ENCODE assay signal across 20 cellular contexts in genomic region chr1:38488162-38488898, GRCh38.
DNase-seq lines count a peak whose midpoint lies in the region; ATAC-seq, FAIRE-seq and TF ChIP-seq lines count a peak whose summit lies in the region.
"Had no signal": no experiment of that assay in that cellular context is flagged by ENCODE, and none has a peak within 500 bp of the region (broad histone marks: within the 10 kb centered on the region; RNA-seq: fewer than 3 reads in every experiment).

No MANE protein-coding gene starts in this region.

- no peak overlapping the region for H3K23ac ChIP-seq in neuronal stem cell (ENCODE audit: low read depth, low read length, poor library complexity)

- no peaks in the 10 kb centered on the region for H3K79me2 ChIP-seq in HepG2 (ENCODE audit: insufficient read depth, low read length)
- no peaks in the 10 kb centered on the region for H3K79me2 ChIP-seq in neural progenitor cell (ENCODE audit: low read depth)

- H3K4me1 ChIP-seq in HepG2 (ENCODE audit: insufficient read depth, low read length): no peaks in the 10 kb centered on the region
- no peaks in the 10 kb centered on the region for H3K4me1 ChIP-seq in right lobe of liver
- peaks cover 24 to 28% of the 10 kb centered on the region in 2 donors for H3K4me1 ChIP-seq in neuronal stem cell (ENCODE audit: control insufficient read depth in 2 of 2, insufficient read depth in 1 of 2, low read depth in 1 of 2, low read length in 2 of 2)
- H3K4me1 ChIP-seq in neural progenitor cell: peaks cover 43% of the 10 kb centered on the region
- H3K4me1 ChIP-seq: BE2C had no signal

- H2AK5ac ChIP-seq in neuronal stem cell (ENCODE audit: low read depth, low read length): no peak overlapping the region

- 33% methylated on average over 5 of the region's 6 CpGs for WGBS in HepG2 (ENCODE audit: low lambda C conversion rate)
- 75% methylated on average over 4 of the region's 6 CpGs for WGBS in right lobe of liver (ENCODE audit: insufficient coverage, low coverage, low lambda C conversion rate, missing lambda C conversion rate)
- WGBS in neuronal stem cell (ENCODE audit: extremely low coverage in 2 of 2, insufficient read length in 2 of 2, insufficient replicate concordance in 1 of 2), 2 donors: no CpG with 5 or more reads among the region's 6 CpGs

- DNase-seq in HepG2 (ENCODE audit: low spot score): no peak
- DNase-seq in right lobe of liver: no peak
- DNase-seq in ecto neural progenitor cell (ENCODE audit: low spot score): peak; percentile 18
- no peak for DNase-seq in neuronal stem cell (ENCODE audit: low spot score)
- no peak for DNase-seq in neural progenitor cell (ENCODE audit: low spot score)
- DNase-seq in UCSD-AML1 (lab: John Stamatoyannopoulos, UW; ENCODE audit: unreplicated experiment): no peak
- no peak for DNase-seq in activated effector memory CD4-positive, alpha-beta T cell treated with anti-CD3 and anti-CD28 coated beads, Interleukin-2, amount 50 U/mL, for 16 hours
- DNase-seq: 8988T; BE2C; C1 segment of cervical spinal cord; CD4-positive, CD25-positive, alpha-beta regulatory T cell; CD8-positive, alpha-beta memory T cell; COR-L47; DMS 273 treated with DMSO at 0.1 percent for 48 hours; DMS53; DND-41; EL had no signal

- H3K9ac ChIP-seq in HepG2 (ENCODE audit: insufficient read depth, low read depth, low read length) (no peak overlapping the region), neuronal stem cell (ENCODE audit: low read depth, low read length, poor library complexity) (no peak overlapping the region), neural progenitor cell (no peak overlapping the region)

- H3K4me2 ChIP-seq in HepG2 (ENCODE audit: low read depth, low read length): no peak overlapping the region
- no peak overlapping the region for H3K4me2 ChIP-seq in neuronal stem cell (ENCODE audit: insufficient read depth, low read length, poor library complexity, severe bottlenecking)
- H3K4me2 ChIP-seq in neural progenitor cell: no peak overlapping the region
- H3K4me2 ChIP-seq: GM23338 had no signal

- in situ Hi-C loops in HepG2 (cut with HindIII; ENCODE audit: extremely low pct_ligation_motif_present, low pct_unique_long_range_greater_than_20kb): no loop called here

- no peak overlapping the region for H2BK12ac ChIP-seq in neuronal stem cell (ENCODE audit: low read length)

- H4K20me1 ChIP-seq in HepG2 (ENCODE audit: insufficient read depth, low read length) (no peaks in the 10 kb centered on the region), neural progenitor cell (ENCODE audit: low read depth) (no peaks in the 10 kb centered on the region)

- no peaks in the 10 kb centered on the region for H3K9me3 Mint-ChIP-seq in neural progenitor cell
- H3K9me3 Mint-ChIP-seq: CD4-positive, CD25-positive, alpha-beta regulatory T cell; CD8-positive, alpha-beta memory T cell had no signal

- no peak overlapping the region for H3K27ac ChIP-seq in HepG2 (ENCODE audit: extremely low read length, insufficient read depth, low read length)
- no peak overlapping the region for H3K27ac ChIP-seq in right lobe of liver
- H3K27ac ChIP-seq in neuronal stem cell (replicated peaks; ENCODE audit: low read length): no peak overlapping the region
- no peak overlapping the region for H3K27ac ChIP-seq in neural progenitor cell

- peaks cover 52% of the 10 kb centered on the region for H3K4me1 Mint-ChIP-seq in neural progenitor cell
- H3K4me1 Mint-ChIP-seq: CD8-positive, alpha-beta memory T cell had no signal

- TF ChIP-seq POLR2A in HepG2 (IDR thresholded peaks at IDR 0.05; ENCODE audit: insufficient read depth in 1 of 2, low read depth in 2 of 2, low read length in 2 of 2) (no peak), right lobe of liver (IDR thresholded peaks at IDR 0.05) (no peak)

- no TSS peak for BruUV-seq in HepG2 (replicated peaks; lab: Mats Ljungman, UMichigan)

- H3K14ac ChIP-seq in neuronal stem cell (ENCODE audit: low read length): no peak overlapping the region

- H2BK120ac ChIP-seq in neuronal stem cell (ENCODE audit: low read depth, low read length): no peak overlapping the region

- no peak overlapping the region for H2BK5ac ChIP-seq in neuronal stem cell (ENCODE audit: low read length)

- H3K36me3 ChIP-seq in HepG2 (replicated peaks in 1 of 2; ENCODE audit: control insufficient read depth in 1 of 2, insufficient read depth in 2 of 2, low read length in 2 of 2): no peaks in the 10 kb centered on the region
- no peaks in the 10 kb centered on the region for H3K36me3 ChIP-seq in right lobe of liver
- H3K36me3 ChIP-seq in neuronal stem cell (replicated peaks in 1 of 2; ENCODE audit: control insufficient read depth in 2 of 2, insufficient read depth in 2 of 2, low read length in 2 of 2): no peaks in the 10 kb centered on the region
- H3K36me3 ChIP-seq in neural progenitor cell: no peaks in the 10 kb centered on the region
- H3K36me3 ChIP-seq: BE2C had no signal

- peaks cover 2% of the 10 kb centered on the region for H3K36me3 Mint-ChIP-seq in neural progenitor cell
- H3K36me3 Mint-ChIP-seq: CD4-positive, CD25-positive, alpha-beta regulatory T cell; CD8-positive, alpha-beta memory T cell had no signal

- H4K8ac ChIP-seq in neuronal stem cell (ENCODE audit: low read depth, low read length): peak overlapping the region; percentile 70

- H3K9me3 ChIP-seq in HepG2 (ENCODE audit: low read length) (no peaks in the 10 kb centered on the region), right lobe of liver (no peaks in the 10 kb centered on the region), neuronal stem cell (replicated peaks in 1 of 2; ENCODE audit: control insufficient read depth in 2 of 2, insufficient read depth in 1 of 2, low read depth in 1 of 2, low read length in 2 of 2) (peaks cover 0 to 10% of the 10 kb centered on the region in 2 donors), neural progenitor cell (ENCODE audit: low read depth) (no peaks in the 10 kb centered on the region)
- H3K9me3 ChIP-seq: BE2C had no signal

- intact Hi-C loops in HepG2 (cut with micrococcal nuclease; ENCODE audit: unreplicated experiment): no loop called here
- intact Hi-C loops in right lobe of liver (cut with DNase I): no loop called here

- no peak overlapping the region for H3K27ac Mint-ChIP-seq in neural progenitor cell
- H3K27ac Mint-ChIP-seq: CD4-positive, CD25-positive, alpha-beta regulatory T cell; CD8-positive, alpha-beta memory T cell; GM23338 had no signal

- FAIRE-seq in HepG2 (lab: Jason Lieb, UNC): no peak
- FAIRE-seq: GM12891 had no signal

- H3K27me3 Mint-ChIP-seq in neural progenitor cell (ENCODE audit: insufficient read depth, low read depth): peaks cover 7% of the 10 kb centered on the region

- POLR2A ChIA-PET in HepG2 (lab: Yijun Ruan, JAX): no interaction called here

- H2AFZ ChIP-seq in HepG2 (ENCODE audit: low read length) (no peak overlapping the region), neuronal stem cell (ENCODE audit: low read length) (no peak overlapping the region), neural progenitor cell (replicated peaks) (no peak overlapping the region)

- TF ChIP-seq CTCF in HepG2 (CRISPR knock-in tag; IDR thresholded peaks at IDR 0.05) (no peak), right lobe of liver (IDR thresholded peaks at IDR 0.05) (no peak), neural progenitor cell (IDR thresholded peaks at IDR 0.05) (no peak)

- peaks cover 15% of the 10 kb centered on the region for H3F3A ChIP-seq in neural progenitor cell (ENCODE audit: low read depth)

- H3K79me1 ChIP-seq in neuronal stem cell (ENCODE audit: low read depth, low read length): no peaks in the 10 kb centered on the region

- H3K4me3 ChIP-seq in HepG2 (replicated peaks in 1 of 3; ENCODE audit: insufficient read depth in 1 of 3, low read depth in 2 of 3, low read length in 3 of 3): no peak overlapping the region
- H3K4me3 ChIP-seq in right lobe of liver: no peak overlapping the region
- no peak overlapping the region for H3K4me3 ChIP-seq in neuronal stem cell (ENCODE audit: low read length in 2 of 2)
- H3K4me3 ChIP-seq in neural progenitor cell: no peak overlapping the region
- H3K4me3 ChIP-seq: GM23338 had no signal

- H3K27me3 ChIP-seq in HepG2 (ENCODE audit: control insufficient read depth in 1 of 2, insufficient read depth in 2 of 2, low read length in 2 of 2) (peaks cover 0 to 1% of the 10 kb centered on the region in 2 experiments; a peak in 1 of 5 replicates), right lobe of liver (no peaks in the 10 kb centered on the region), neuronal stem cell (ENCODE audit: control insufficient read depth in 3 of 3, insufficient read depth in 3 of 3, low read depth in 1 of 3, low read length in 3 of 3) (no peaks in the 10 kb centered on the region), neural progenitor cell (no peaks in the 10 kb centered on the region)
- H3K27me3 ChIP-seq: BE2C had no signal

- no peak overlapping the region for H2BK15ac ChIP-seq in neuronal stem cell (ENCODE audit: low read length)

- no peak overlapping the region for H3K18ac ChIP-seq in neuronal stem cell (ENCODE audit: low read length)

- H4K91ac ChIP-seq in neuronal stem cell (ENCODE audit: low read depth, low read length, poor library complexity): no peak overlapping the region

- TF ChIP-seq EP300 in HepG2 (IDR thresholded peaks at IDR 0.05; ENCODE audit: low read depth in 2 of 2, low read length in 2 of 2) (no peak), HepG2 (CRISPR knock-in tag; IDR thresholded peaks at IDR 0.05; ENCODE audit: borderline replicate concordance) (no peak)

- CTCF ChIA-PET in HepG2 (lab: Yijun Ruan, JAX; ENCODE audit: low intra/inter-chr PET ratio, low total read pairs): no interaction called here

- TF ChIP-seq RAD21 in HepG2 (CRISPR knock-in tag; IDR thresholded peaks at IDR 0.05): no peak

- ATAC-seq in HepG2: no peak
- no peak for ATAC-seq in right lobe of liver
- ATAC-seq: GM23338 had no signal

- no peak overlapping the region for H3K4me3 Mint-ChIP-seq in neural progenitor cell
- H3K4me3 Mint-ChIP-seq: CD4-positive, CD25-positive, alpha-beta regulatory T cell; CD8-positive, alpha-beta memory T cell; GM23338; H9 had no signal

- H3K4ac ChIP-seq in neuronal stem cell (ENCODE audit: low read length): no peak overlapping the region

TF ChIP-seq in HepG2, 621 proteins besides CTCF, POLR2A, EP300 and RAD21:
- TF ChIP-seq CREB1 (IDR thresholded peaks at IDR 0.05) (peak; percentile 66), CREB1 (CRISPR knock-in tag; IDR thresholded peaks at IDR 0.05) (no peak), ATF7 (IDR thresholded peaks at IDR 0.05) (peak; percentile 91), ATF7 (CRISPR knock-in tag; IDR thresholded peaks at IDR 0.05) (no peak), RBM39 (IDR thresholded peaks at IDR 0.05; ENCODE audit: low read depth, low read length, poor library complexity, severe bottlenecking) (no peak)
